In the genomic region with DNA sequence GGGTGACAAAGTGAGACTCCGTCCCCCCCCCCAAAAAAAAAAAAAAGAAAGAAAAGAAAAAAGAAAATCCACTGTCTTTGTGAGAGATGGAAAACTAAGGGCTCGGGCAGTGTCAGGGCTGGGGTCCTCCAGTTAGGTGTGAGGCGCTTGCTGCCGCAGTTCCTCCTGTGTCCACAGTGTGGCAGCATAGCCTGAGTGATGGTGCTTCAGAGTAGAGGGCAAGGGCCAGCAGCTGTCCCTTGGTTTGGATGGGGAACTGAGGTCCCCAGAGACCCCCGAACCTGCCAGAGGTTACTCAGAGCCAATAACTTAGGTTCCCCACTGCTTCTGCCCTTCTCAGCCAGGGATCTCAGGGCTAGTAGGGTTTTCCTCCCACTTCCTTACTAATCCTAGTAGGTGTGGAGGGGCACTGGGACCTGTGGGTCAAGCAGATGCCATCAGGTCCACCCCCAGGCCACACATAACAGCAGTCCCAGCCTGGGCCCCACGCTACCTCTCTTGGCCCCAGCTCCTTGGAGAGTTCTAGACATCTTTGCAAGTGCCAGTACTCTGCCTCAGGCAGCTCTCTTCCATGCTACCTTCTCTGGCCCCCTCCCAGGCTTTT, we compare ENCODE assay signal across 8 cellular contexts. TPM values are rescaled to one million over a fixed set of nuclear protein-coding genes. Genes with fewer than 3 reads are reported as not detected.
DNase-seq lines count a peak whose midpoint lies in the region; ATAC-seq and TF ChIP-seq lines count a peak whose summit lies in the region.

No MANE protein-coding gene starts in this region.

- no peaks in the 10 kb centered on the region for H3K36me3 Mint-ChIP-seq in activated CD8-positive, alpha-beta T cell treated with anti-CD3 and anti-CD28 coated beads for 36 hours (ENCODE audit: low read depth)
- H3K36me3 Mint-ChIP-seq in memory B cell, result no peaks in the 10 kb centered on the region

- DNase-seq in A673 (ENCODE audit: low spot score) (peak; percentile 66), NCI-H446 (lab: John Stamatoyannopoulos, UW) (peak; percentile 61 to 70), memory B cell (ENCODE audit: low spot score in 2 of 2) (peak; percentile 69 to 80)
- DNase-seq in activated CD8-positive, alpha-beta T cell treated with anti-CD3 and anti-CD28 coated beads for 36 hours, result peak; percentile 86
- peak; percentile 59 for DNase-seq in effector CD8-positive, alpha-beta T cell (lab: John Stamatoyannopoulos, UW)
- peak; percentile 50 to 56 for DNase-seq in stimulated activated CD8-positive, alpha-beta memory T cell treated with anti-CD3 and anti-CD28 coated beads, Interleukin-2, amount 100 ng/mL, for 1 hour (ENCODE audit: low read depth in 2 of 2)

- POLR2A ChIA-PET in A673 (lab: Charles Lee; ENCODE audit: low non-redundant PET), result no interaction called here
- POLR2A ChIA-PET in activated CD8-positive, alpha-beta T cell treated with anti-CD3 and anti-CD28 coated beads for 36 hours (lab: Charles Lee), result interaction anchor here (0.9 kb wide), 1 partner anchor 33 kb away, joined by 5 read pairs; a partner anchor contains a TSS

- no peak overlapping the region for H3K4me3 Mint-ChIP-seq in activated CD8-positive, alpha-beta T cell treated with anti-CD3 and anti-CD28 coated beads for 36 hours
- no peak overlapping the region for H3K4me3 Mint-ChIP-seq in memory B cell

- intact Hi-C loops in A673 (cut with micrococcal nuclease; ENCODE audit: unreplicated experiment), result loop anchor here (2.0 kb wide), 1 partner anchor 33 kb away; no protein-coding TSS in a partner anchor
- intact Hi-C loops in activated CD8-positive, alpha-beta T cell treated with anti-CD3 and anti-CD28 coated beads for 36 hours (cut with micrococcal nuclease), result loop anchor here (2.0 kb wide), 1 partner anchor 77 kb away; no protein-coding TSS in a partner anchor

- H3K4me3 ChIP-seq in A673 (ENCODE audit: low read depth, low read length, poor library complexity, severe bottlenecking), result no peak overlapping the region

- peak; percentile 91 for TF ChIP-seq CTCF in A673 (conservative IDR thresholded peaks at IDR 0.05; ENCODE audit: low read depth, low read length)
- TF ChIP-seq CTCF in activated CD8-positive, alpha-beta T cell treated with anti-CD3 and anti-CD28 coated beads for 36 hours (IDR thresholded peaks at IDR 0.05), result peak; percentile 94

- no peaks in the 10 kb centered on the region for H3K9me3 ChIP-seq in A673 (ENCODE audit: low read depth, low read length, poor library complexity, severe bottlenecking)

- H3K4me1 Mint-ChIP-seq in activated CD8-positive, alpha-beta T cell treated with anti-CD3 and anti-CD28 coated beads for 36 hours (ENCODE audit: low read depth), result no peaks in the 10 kb centered on the region
- H3K4me1 Mint-ChIP-seq in memory B cell, result no peaks in the 10 kb centered on the region

- H3K27ac Mint-ChIP-seq in activated CD8-positive, alpha-beta T cell treated with anti-CD3 and anti-CD28 coated beads for 36 hours, result no peak overlapping the region
- no peak overlapping the region for H3K27ac Mint-ChIP-seq in memory B cell

- H3K27me3 Mint-ChIP-seq in activated CD8-positive, alpha-beta T cell treated with anti-CD3 and anti-CD28 coated beads for 36 hours, result no peaks in the 10 kb centered on the region
- H3K27me3 Mint-ChIP-seq in memory B cell, result no peaks in the 10 kb centered on the region

- CTCF ChIA-PET in A673 (lab: Charles Lee), result interaction anchor here (0.7 kb wide), 2 partner anchors 18 to 1192 kb away, joined by 5 to 7 read pairs; no protein-coding TSS in a partner anchor
- CTCF ChIA-PET in activated CD8-positive, alpha-beta T cell treated with anti-CD3 and anti-CD28 coated beads for 36 hours (lab: Charles Lee), result interaction anchor here (0.7 to 6.0 kb wide), 15 partner anchors 8 to 77 kb away, joined by 3 to 24 read pairs (median 4); no protein-coding TSS in a partner anchor

- H3K27ac ChIP-seq in A673 (ENCODE audit: low read depth, low read length, poor library complexity, severe bottlenecking), result no peak overlapping the region

- H3K9me3 Mint-ChIP-seq in activated CD8-positive, alpha-beta T cell treated with anti-CD3 and anti-CD28 coated beads for 36 hours, result no peaks in the 10 kb centered on the region
- no peaks in the 10 kb centered on the region for H3K9me3 Mint-ChIP-seq in memory B cell

- BruUV-seq in A673 (replicated peaks; lab: Mats Ljungman, UMichigan), result no TSS peak

- no peaks in the 10 kb centered on the region for H3K4me1 ChIP-seq in A673 (ENCODE audit: insufficient read depth, low read length, poor library complexity, severe bottlenecking)

- ATAC-seq in GM18502 (IDR thresholded peaks at IDR 0.05; ENCODE audit: poor library complexity, unreplicated experiment), result peak; percentile 44
- ATAC-seq in activated CD8-positive, alpha-beta T cell treated with anti-CD3 and anti-CD28 coated beads for 36 hours, result peak; percentile 95
- peak; percentile 94 for ATAC-seq in memory B cell (ENCODE audit: low read depth)
- no peak for ATAC-seq in GM19035 (IDR thresholded peaks at IDR 0.05; ENCODE audit: unreplicated experiment)

- no peaks in the 10 kb centered on the region for H3K27me3 ChIP-seq in A673 (replicated peaks; ENCODE audit: insufficient read depth, low read depth, low read length, poor library complexity)

- H3K36me3 ChIP-seq in A673 (ENCODE audit: insufficient read depth, low read length, poor library complexity, severe bottlenecking), result no peaks in the 10 kb centered on the region

RNA-seq across cellular contexts. Expression of a gene that starts 7.9 kb away (rescaled TPM):
- 30.2 and 39.8 TPM in 2 replicates for total RNA-seq in A673 (2021)
- total RNA-seq in activated CD8-positive, alpha-beta T cell treated with anti-CD3 and anti-CD28 coated beads for 36 hours, result 10 to 100 TPM; 15.1 to 17.6 TPM

RNA-seq across cellular contexts. Expression of a gene that starts 33.9 kb away (rescaled TPM):
- 119 and 124 TPM in 2 replicates for total RNA-seq in A673 (2021)
- 100 to 1,000 TPM; 213 to 217 TPM for total RNA-seq in activated CD8-positive, alpha-beta T cell treated with anti-CD3 and anti-CD28 coated beads for 36 hours

RNA-seq across cellular contexts. Expression of a gene that starts 41.0 kb away (rescaled TPM):
- 169 and 200 TPM in 2 replicates for total RNA-seq in A673 (2021)
- 100 to 1,000 TPM; 276 to 281 TPM for total RNA-seq in activated CD8-positive, alpha-beta T cell treated with anti-CD3 and anti-CD28 coated beads for 36 hours

RNA-seq across cellular contexts. Expression of a gene that starts 42.9 kb away (rescaled TPM):
- total RNA-seq in A673 (2021), result 8.1 and 10.4 TPM in 2 replicates
- 1 to 10 TPM; 5.5 to 6.2 TPM for total RNA-seq in activated CD8-positive, alpha-beta T cell treated with anti-CD3 and anti-CD28 coated beads for 36 hours
